25 cellular contexts compared by ENCODE assay signal in the genomic region with DNA sequence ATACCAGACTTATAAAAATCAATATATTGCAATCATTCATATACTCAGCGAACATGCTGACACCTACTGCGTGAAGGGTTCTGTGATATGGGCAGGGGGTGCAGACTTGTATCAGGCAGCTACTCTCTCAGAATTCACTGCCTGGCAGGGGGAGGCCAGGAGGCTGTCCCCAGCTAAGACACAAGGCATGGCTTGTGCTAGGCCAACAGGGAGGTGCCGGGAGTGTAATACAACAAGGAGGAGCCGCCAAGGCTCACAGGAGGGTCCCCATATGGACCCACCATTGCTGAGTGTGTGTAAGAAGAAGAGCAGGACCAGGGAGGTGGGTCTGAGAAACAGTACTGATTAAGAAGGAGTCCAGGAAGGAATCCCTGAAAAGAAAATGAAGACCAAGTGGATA.
DNase-seq lines count a peak whose midpoint lies in the region; ATAC-seq and TF ChIP-seq lines count a peak whose summit lies in the region.
"Had no signal": no experiment of that assay in that cellular context is flagged by ENCODE, and none has a peak within 500 bp of the region (broad histone marks: within the 10 kb centered on the region; RNA-seq: fewer than 3 reads in every experiment).

No MANE protein-coding gene starts in this region.

- H3K36me3 ChIP-seq in RWPE2 (ENCODE audit: low read depth) (0 out of 2 replicates have a peak, but pooled peaks cover 5% of the 10 kb centered on the region), osteoblast (ENCODE audit: insufficient read depth, low read length) (peaks cover 11% of the 10 kb centered on the region), subcutaneous abdominal adipose tissue (ENCODE audit: control insufficient read depth in 5 of 5, insufficient read depth in 5 of 5, low read length in 5 of 5) (peaks cover 0 to 28% (median 11%) of the 10 kb centered on the region in 5 donors)
- H3K36me3 ChIP-seq: WERI-Rb-1 had no signal

- no peak for ATAC-seq in RWPE2 (ENCODE audit: low read depth)
- ATAC-seq in GM18909 (IDR thresholded peaks at IDR 0.05; ENCODE audit: poor library complexity, unreplicated experiment): no peak
- no peak for ATAC-seq in HG02970 (IDR thresholded peaks at IDR 0.05; ENCODE audit: low FRiP score, unreplicated experiment)
- ATAC-seq: activated CD8-positive, alpha-beta memory T cell treated with anti-CD3 and anti-CD28 coated beads, Interleukin-2, amount 10 ng/mL, durations not matched to agents 7 days and 5 days; left colon had no signal

- no peak for TF ChIP-seq CTCF in RWPE2 (IDR thresholded peaks at IDR 0.05; ENCODE audit: poor library complexity, severe bottlenecking)
- TF ChIP-seq CTCF in coronary artery (IDR thresholded peaks at IDR 0.05): no peak
- TF ChIP-seq CTCF in osteoblast (IDR thresholded peaks at IDR 0.05; ENCODE audit: extremely low read depth, low read depth, low read length): no peak

- no peak overlapping the region for H3K4me2 ChIP-seq in osteoblast (ENCODE audit: insufficient read depth, low read length)

- peak overlapping the region in 1 of 5 donors; percentile 38 for H3K9ac ChIP-seq in subcutaneous abdominal adipose tissue (ENCODE audit: low read length in 5 of 5)

- no peaks in the 10 kb centered on the region for H3K9me3 ChIP-seq in RWPE2 (ENCODE audit: severe bottlenecking)
- H3K9me3 ChIP-seq in osteoblast (ENCODE audit: low read depth, low read length): no peaks in the 10 kb centered on the region
- H3K9me3 ChIP-seq in subcutaneous abdominal adipose tissue (ENCODE audit: control insufficient read depth in 5 of 5, low read length in 5 of 5): no peaks in the 10 kb centered on the region
- H3K9me3 ChIP-seq: testis had no signal

- H3K79me2 ChIP-seq in osteoblast (ENCODE audit: insufficient read depth, low read length): peaks cover 4% of the 10 kb centered on the region

- H3K4me1 ChIP-seq in RWPE2 (ENCODE audit: insufficient read depth, poor library complexity, severe bottlenecking) (peaks cover 17% of the 10 kb centered on the region), osteoblast (ENCODE audit: insufficient read depth, low read length) (peaks cover 71% of the 10 kb centered on the region), subcutaneous abdominal adipose tissue (ENCODE audit: control insufficient read depth in 5 of 5, insufficient read depth in 5 of 5, low read length in 5 of 5) (peaks cover 11 to 68% (median 61%) of the 10 kb centered on the region in 5 donors)

- H2AFZ ChIP-seq in osteoblast (ENCODE audit: low read length): no peak overlapping the region

- H4K20me1 ChIP-seq in osteoblast (ENCODE audit: insufficient read depth, low read length): no peaks in the 10 kb centered on the region

- DNase-seq in RWPE2 (ENCODE audit: low spot score) (no peak), coronary artery (ENCODE audit: low spot score) (peak; percentile 69), osteoblast (ENCODE audit: insufficient read length, low spot score, missing footprints) (no peak)
- DNase-seq in stimulated activated naive CD4-positive, alpha-beta T cell treated with Interleukin-2 at 50 U/mL for 16 hours (lab: John Stamatoyannopoulos, UW): no peak
- DNase-seq: activated CD4-positive, alpha-beta T cell treated with anti-CD3 and anti-CD28 coated beads, Interleukin-2, amount 10 ng/mL, durations not matched to agents 7 days and 5 days; activated CD8-positive, alpha-beta memory T cell treated with anti-CD3 and anti-CD28 coated beads, Interleukin-2, amount 10 ng/mL, durations not matched to agents 7 days and 5 days; activated naive CD4-positive, alpha-beta T cell treated with anti-CD3 and anti-CD28 coated beads, Interleukin-2, amount 10 ng/mL, durations not matched to agents 7 days and 5 days; amygdala; CD4-positive, CD25-positive, alpha-beta regulatory T cell; dermis blood vessel endothelial cell; H9; Kasumi-1; left colon; NCI-H1048; NCI-H2029; NCI-H226; NCI-H774; nephron progenitor cell; stimulated activated CD4-positive, alpha-beta T cell treated with anti-CD3 and anti-CD28 coated beads, Interleukin-2, amount 100 ng/mL, for 24 hours; testis; WERI-Rb-1 had no signal

- H3K4me3 ChIP-seq in RWPE2 (ENCODE audit: severe bottlenecking) (no peak overlapping the region), coronary artery (no peak overlapping the region), osteoblast (ENCODE audit: insufficient read depth, low read length) (no peak overlapping the region), subcutaneous abdominal adipose tissue (ENCODE audit: low read depth in 1 of 5, low read length in 5 of 5) (no peak overlapping the region)
- H3K4me3 ChIP-seq: SK-N-MC, testis had no signal

- peak overlapping the region; percentile 78 for H3K27ac ChIP-seq in RWPE2 (ENCODE audit: poor library complexity, severe bottlenecking)
- H3K27ac ChIP-seq in coronary artery: peak overlapping the region; percentile 82 to 98
- peak overlapping the region; percentile 99 for H3K27ac ChIP-seq in osteoblast (ENCODE audit: low read depth, low read length)
- peak overlapping the region; percentile 97 for H3K27ac ChIP-seq in subcutaneous abdominal adipose tissue (ENCODE audit: low read depth, low read length)
- H3K27ac ChIP-seq: SK-N-MC, testis, WERI-Rb-1 had no signal

- H3K27me3 ChIP-seq in RWPE2 (ENCODE audit: insufficient read depth, poor library complexity, severe bottlenecking): no peaks in the 10 kb centered on the region
- no peaks in the 10 kb centered on the region for H3K27me3 ChIP-seq in osteoblast (ENCODE audit: insufficient read depth, low read length)
- no peaks in the 10 kb centered on the region for H3K27me3 ChIP-seq in subcutaneous abdominal adipose tissue (ENCODE audit: control insufficient read depth in 5 of 5, insufficient read depth in 4 of 5, low read length in 5 of 5)
- H3K27me3 ChIP-seq: testis had no signal
